In genomic region chr10:125917704-125918361, GRCh38 we compare ENCODE assay signal across 3 cellular contexts. TPM values are rescaled to one million over a fixed set of nuclear protein-coding genes. Genes with fewer than 3 reads are reported as not detected.
"Had no signal": no experiment of that assay in that cellular context is flagged by ENCODE, and none has a peak within 500 bp of the region (broad histone marks: within the 10 kb centered on the region; RNA-seq: fewer than 3 reads in every experiment).

No MANE protein-coding gene starts in this region.

RNA-seq across cellular contexts. Expression of gene FANK1, which starts 21.5 kb away (rescaled TPM):
- total RNA-seq: left lobe of liver had no signal
- polyA plus RNA-seq: immature natural killer cell, liver had no signal
